10 cellular contexts compared by ENCODE assay signal in the genomic region with DNA sequence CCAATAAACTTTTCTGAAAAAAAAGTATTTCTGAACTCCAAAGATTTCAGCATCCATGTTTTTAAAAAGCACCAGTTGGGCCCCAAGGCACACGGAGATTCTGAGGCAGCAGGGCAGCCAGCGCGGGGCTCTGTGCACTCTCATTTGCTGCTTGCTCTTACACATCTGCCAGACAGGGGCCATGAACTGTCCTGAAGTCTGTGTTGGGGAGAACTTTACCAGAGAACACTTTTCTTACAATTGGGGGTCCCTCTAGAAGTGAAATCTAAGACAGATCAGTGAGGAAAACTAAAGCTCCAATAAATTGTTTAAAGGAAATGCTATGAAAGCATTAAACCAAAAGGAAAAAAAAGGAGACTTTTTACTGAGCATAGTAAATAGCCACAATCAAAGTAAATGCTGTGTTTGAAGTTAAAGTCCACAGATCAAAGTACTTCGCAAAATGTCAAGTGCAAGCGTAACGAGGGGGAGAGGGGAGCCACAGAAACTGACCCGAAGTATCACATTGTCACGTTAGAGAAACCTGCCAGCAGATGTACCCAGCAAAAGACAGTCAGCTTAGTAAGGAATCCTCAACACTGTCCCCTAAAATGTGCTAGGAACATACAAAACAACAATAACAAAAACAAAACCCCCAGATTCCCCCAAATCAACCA. TPM values are rescaled to one million over a fixed set of nuclear protein-coding genes. Genes with fewer than 3 reads are reported as not detected.
A peak's percentile ranks its signal among the peaks of the same experiment; 100 is the strongest.
DNase-seq lines count a peak whose midpoint lies in the region; ATAC-seq and TF ChIP-seq lines count a peak whose summit lies in the region.
"Had no signal": no experiment of that assay in that cellular context is flagged by ENCODE, and none has a peak within 500 bp of the region (broad histone marks: within the 10 kb centered on the region; RNA-seq: fewer than 3 reads in every experiment).

No MANE protein-coding gene starts in this region.

- no peaks in the 10 kb centered on the region for H3K36me3 Mint-ChIP-seq in activated CD8-positive, alpha-beta memory T cell treated with anti-CD3 and anti-CD28 coated beads, Interleukin-2, amount 10 ng/mL, durations not matched to agents 7 days and 5 days
- H3K36me3 Mint-ChIP-seq in activated naive CD4-positive, alpha-beta T cell treated with anti-CD3 and anti-CD28 coated beads for 36 hours (ENCODE audit: low read depth): no peaks in the 10 kb centered on the region

- no peak overlapping the region for H3K4me3 Mint-ChIP-seq in activated CD8-positive, alpha-beta memory T cell treated with anti-CD3 and anti-CD28 coated beads, Interleukin-2, amount 10 ng/mL, durations not matched to agents 7 days and 5 days
- H3K4me3 Mint-ChIP-seq in activated naive CD4-positive, alpha-beta T cell treated with anti-CD3 and anti-CD28 coated beads for 36 hours: no peak overlapping the region
- H3K4me3 Mint-ChIP-seq: activated T-cell treated with anti-CD3 and anti-CD28 coated beads, Interleukin-2, amount 50 U/mL, for 4 hours had no signal

- peak; percentile 8 for DNase-seq in LHCN-M2 (ENCODE audit: low read depth)
- DNase-seq in dermis blood vessel endothelial cell: peak; percentile 67
- DNase-seq in right lobe of liver: peak; percentile 42 to 72 (median 66)
- DNase-seq in spleen: no peak
- no peak for DNase-seq in activated CD8-positive, alpha-beta memory T cell treated with anti-CD3 and anti-CD28 coated beads, Interleukin-2, amount 10 ng/mL, durations not matched to agents 7 days and 5 days
- DNase-seq in activated naive CD4-positive, alpha-beta T cell treated with anti-CD3 and anti-CD28 coated beads for 36 hours: no peak
- DNase-seq: activated T-cell treated with anti-CD3 and anti-CD28 coated beads, Interleukin-2, amount 50 U/mL, for 4 hours had no signal

- no peaks in the 10 kb centered on the region for H3K9me3 Mint-ChIP-seq in activated CD8-positive, alpha-beta memory T cell treated with anti-CD3 and anti-CD28 coated beads, Interleukin-2, amount 10 ng/mL, durations not matched to agents 7 days and 5 days (ENCODE audit: low read depth)
- H3K9me3 Mint-ChIP-seq in activated naive CD4-positive, alpha-beta T cell treated with anti-CD3 and anti-CD28 coated beads for 36 hours: peaks cover 8% of the 10 kb centered on the region

- H3K27ac ChIP-seq in right lobe of liver: peak overlapping the region; percentile 83 to 98 (median 96)
- H3K27ac ChIP-seq in spleen: peak overlapping the region; percentile 14 to 69 (median 57)

- H3K27me3 Mint-ChIP-seq in activated CD8-positive, alpha-beta memory T cell treated with anti-CD3 and anti-CD28 coated beads, Interleukin-2, amount 10 ng/mL, durations not matched to agents 7 days and 5 days: peaks cover 12% of the 10 kb centered on the region
- H3K27me3 Mint-ChIP-seq in activated naive CD4-positive, alpha-beta T cell treated with anti-CD3 and anti-CD28 coated beads for 36 hours (ENCODE audit: low read depth): peaks cover 4% of the 10 kb centered on the region

- no peaks in the 10 kb centered on the region for H3K27me3 ChIP-seq in right lobe of liver
- peaks cover 0 to 7% (median 0%) of the 10 kb centered on the region in 7 donors for H3K27me3 ChIP-seq in spleen (replicated peaks in 1 of 7)

- H3K4me1 Mint-ChIP-seq in activated CD8-positive, alpha-beta memory T cell treated with anti-CD3 and anti-CD28 coated beads, Interleukin-2, amount 10 ng/mL, durations not matched to agents 7 days and 5 days: no peaks in the 10 kb centered on the region
- H3K4me1 Mint-ChIP-seq in activated naive CD4-positive, alpha-beta T cell treated with anti-CD3 and anti-CD28 coated beads for 36 hours (ENCODE audit: low read depth): no peaks in the 10 kb centered on the region

- peak overlapping the region; percentile 1 to 48 (median 38) for H3K4me3 ChIP-seq in right lobe of liver
- H3K4me3 ChIP-seq in spleen: peak overlapping the region in 4 of 8 donors; percentile 5 to 27 (median 14)

- peaks cover 0 to 11% (median 6%) of the 10 kb centered on the region in 4 donors for H3K4me1 ChIP-seq in right lobe of liver
- H3K4me1 ChIP-seq in spleen: peaks cover 0 to 28% (median 9%) of the 10 kb centered on the region in 6 donors

- WGBS in right lobe of liver (ENCODE audit: insufficient coverage, low coverage, low lambda C conversion rate, missing lambda C conversion rate): 25% methylated on average over 8 of the region's 8 CpGs
- WGBS in spleen, 5 donors: 39 to 74% (median 46%) methylated on average over 8 of the region's 8 CpGs

- peak; percentile 21 for TF ChIP-seq POLR2A in right lobe of liver (IDR thresholded peaks at IDR 0.05)
- TF ChIP-seq POLR2A in spleen (IDR thresholded peaks at IDR 0.05): no peak

- H3K27ac Mint-ChIP-seq in activated CD8-positive, alpha-beta memory T cell treated with anti-CD3 and anti-CD28 coated beads, Interleukin-2, amount 10 ng/mL, durations not matched to agents 7 days and 5 days: no peak overlapping the region
- no peak overlapping the region for H3K27ac Mint-ChIP-seq in activated naive CD4-positive, alpha-beta T cell treated with anti-CD3 and anti-CD28 coated beads for 36 hours

- intact Hi-C loops in right lobe of liver (cut with DNase I): no loop called here
- intact Hi-C loops in spleen (cut with DNase I; ENCODE audit: low total_unique reads): no loop called here
- intact Hi-C loops in activated naive CD4-positive, alpha-beta T cell treated with anti-CD3 and anti-CD28 coated beads for 36 hours (cut with micrococcal nuclease): no loop called here

- H3K36me3 ChIP-seq in right lobe of liver (no peaks in the 10 kb centered on the region), spleen (no peaks in the 10 kb centered on the region)

- ATAC-seq in right lobe of liver (peak; percentile 58 to 77 (median 74)), GM19467 (IDR thresholded peaks at IDR 0.05; ENCODE audit: unreplicated experiment) (no peak), GM18907 (IDR thresholded peaks at IDR 0.05; ENCODE audit: unreplicated experiment) (no peak)
- ATAC-seq in activated CD8-positive, alpha-beta memory T cell treated with anti-CD3 and anti-CD28 coated beads, Interleukin-2, amount 10 ng/mL, durations not matched to agents 7 days and 5 days: no peak
- ATAC-seq: activated T-cell treated with anti-CD3 and anti-CD28 coated beads, Interleukin-2, amount 50 U/mL, for 4 hours had no signal

- CTCF ChIA-PET in activated CD8-positive, alpha-beta memory T cell treated with anti-CD3 and anti-CD28 coated beads, Interleukin-2, amount 10 ng/mL, durations not matched to agents 7 days and 5 days (lab: Charles Lee): no interaction called here
- CTCF ChIA-PET in activated naive CD4-positive, alpha-beta T cell treated with anti-CD3 and anti-CD28 coated beads for 36 hours (lab: Charles Lee): no interaction called here

- TF ChIP-seq CTCF in right lobe of liver (IDR thresholded peaks at IDR 0.05) (no peak), spleen (IDR thresholded peaks at IDR 0.05 in 8 of 11, conservative IDR thresholded peaks at IDR 0.05 in 3 of 11) (no peak)

- H3K9me3 ChIP-seq in right lobe of liver (no peaks in the 10 kb centered on the region), spleen (peaks cover 0 to 13% (median 9%) of the 10 kb centered on the region in 8 donors)

RNA-seq across cellular contexts. Expression of gene SORBS2, which starts 37.8 kb away (rescaled TPM):
- total RNA-seq in LHCN-M2 (2014; rRNA removed) (1.5 and 4.2 TPM in 2 replicates), dermis blood vessel endothelial cell (104 and 200 TPM in 2 replicates), right lobe of liver (100 to 1,000 TPM in 4 of 6 experiments, 10 to 100 TPM in 2; 60.8 to 144 (median 107) TPM), spleen (100 to 1,000 TPM in 3 of 7 donors, 10 to 100 TPM in 4; 69.4 to 128 (median 90.4) TPM)
- 7.9 TPM for polyA plus RNA-seq in LHCN-M2 (2012)
- 10 to 100 TPM in 2 of 3 donors, 1 to 10 TPM in 1; 5.9 to 22.0 (median 10.8) TPM for polyA plus RNA-seq in spleen
- not detected for total RNA-seq in activated CD8-positive, alpha-beta memory T cell treated with anti-CD3 and anti-CD28 coated beads, Interleukin-2, amount 10 ng/mL, durations not matched to agents 7 days and 5 days
- not detected for total RNA-seq in activated naive CD4-positive, alpha-beta T cell treated with anti-CD3 and anti-CD28 coated beads for 36 hours
- total RNA-seq: T-helper 2 cell treated with Interferon-gamma antibody and Interleukin-4, amounts not matched to agents 100 ng/mL and 5 ng/mL, for 36 hours had no signal

Comparison
In these comparisons a context has a peak if more than half of its experiments do, and no peak if none do; other contexts are left out.
1. DNase-seq: peak in LHCN-M2 (single experiment), dermis blood vessel endothelial cell (single experiment) and right lobe of liver (3 of 3); none in spleen (single experiment), activated CD8-positive, alpha-beta memory T cell treated with anti-CD3 and anti-CD28 coated beads, Interleukin-2, amount 10 ng/mL, durations not matched to agents 7 days and 5 days (single experiment) and activated naive CD4-positive, alpha-beta T cell treated with anti-CD3 and anti-CD28 coated beads for 36 hours (single experiment).
2. ATAC-seq: peak in right lobe of liver (4 of 4); none in activated CD8-positive, alpha-beta memory T cell treated with anti-CD3 and anti-CD28 coated beads, Interleukin-2, amount 10 ng/mL, durations not matched to agents 7 days and 5 days (single experiment), GM19467 (single experiment) and GM18907 (single experiment).
3. RNA of gene SORBS2, which starts 37.8 kb away (total RNA-seq): 60.8 to 144 TPM in right lobe of liver, 104 to 200 TPM in dermis blood vessel endothelial cell and 69.4 to 128 TPM in spleen; 1.5 to 4.2 TPM in LHCN-M2, not detected in activated naive CD4-positive, alpha-beta T cell treated with anti-CD3 and anti-CD28 coated beads for 36 hours and not detected in activated CD8-positive, alpha-beta memory T cell treated with anti-CD3 and anti-CD28 coated beads, Interleukin-2, amount 10 ng/mL, durations not matched to agents 7 days and 5 days; every median in the first group is over 10 times any median in the second.